1 cellular context compared by ENCODE assay signal in genomic region chr17:17727111-17727659, GRCh38.
TF ChIP-seq lines count a peak whose summit lies in the region.

No MANE protein-coding gene starts in this region.

TF ChIP-seq in H1, 55 proteins besides CTCF, POLR2A, EP300 and RAD21:
- no peak for TF ChIP-seq HDAC2 (IDR thresholded peaks at IDR 0.05; ENCODE audit: borderline replicate concordance in 1 of 2, low read depth in 2 of 2, low read length in 2 of 2)
- no peak for TF ChIP-seq SIX5 (IDR thresholded peaks at IDR 0.05; ENCODE audit: low read depth, low read length)
- TF ChIP-seq ZNF274 (IDR thresholded peaks at IDR 0.05; ENCODE audit: borderline replicate concordance, extremely low read depth, low read length) = no peak
- peak; percentile 91; the same call in 1 of the 2 replicates for TF ChIP-seq KDM1A (IDR thresholded peaks at IDR 0.05; ENCODE audit: borderline replicate concordance, low read length)
